ENCODE assay signal across 2 cellular contexts in genomic region chr19:804419-805160, GRCh38.
A peak's percentile ranks its signal among the peaks of the same experiment; 100 is the strongest.
TF ChIP-seq lines count a peak whose summit lies in the region.

No MANE protein-coding gene starts in this region.

TF ChIP-seq in GM23338, 12 proteins besides CTCF, POLR2A, EP300 and RAD21:
- TF ChIP-seq STAT1 (IDR thresholded peaks at IDR 0.05; ENCODE audit: unreplicated experiment) (no peak), NANOG (IDR thresholded peaks at IDR 0.05; ENCODE audit: borderline replicate concordance) (no peak), ZNF462 (CRISPR knock-in tag; IDR thresholded peaks at IDR 0.05) (no peak), EZH2 (IDR thresholded peaks at IDR 0.05; ENCODE audit: low read depth, unreplicated experiment) (no peak), CREB1 (CRISPR knock-in tag; IDR thresholded peaks at IDR 0.05; ENCODE audit: low read depth) (no peak), ETS1 (IDR thresholded peaks at IDR 0.05) (no peak), JUNB (IDR thresholded peaks at IDR 0.05; ENCODE audit: unreplicated experiment) (no peak), ZNF331 (CRISPR knock-in tag; IDR thresholded peaks at IDR 0.05; ENCODE audit: low read depth) (no peak), REST (IDR thresholded peaks at IDR 0.05; ENCODE audit: unreplicated experiment) (no peak), ZNF114 (CRISPR knock-in tag; IDR thresholded peaks at IDR 0.05) (no peak)

TF ChIP-seq in K562, 482 proteins besides CTCF, POLR2A, EP300 and RAD21:
- peak; percentile 30 for TF ChIP-seq PRPF4 (IDR thresholded peaks at IDR 0.05; ENCODE audit: insufficient read depth, low read depth, low read length, poor library complexity, severe bottlenecking)
- peak; percentile 62 for TF ChIP-seq FIP1L1 (IDR thresholded peaks at IDR 0.05; ENCODE audit: low read depth, low read length, poor library complexity, severe bottlenecking)
- no peak for TF ChIP-seq EGR1 (conservative IDR thresholded peaks at IDR 0.05)
- no peak for TF ChIP-seq ZNF445 (CRISPR knock-in tag; IDR thresholded peaks at IDR 0.05; ENCODE audit: low read depth)
- TF ChIP-seq ZNF695 (CRISPR knock-in tag; IDR thresholded peaks at IDR 0.05) = no peak
- TF ChIP-seq PTRF (tag; IDR thresholded peaks at IDR 0.05) = no peak
- TF ChIP-seq FOXP4 (CRISPR knock-in tag; IDR thresholded peaks at IDR 0.05; ENCODE audit: borderline replicate concordance) = no peak
- TF ChIP-seq SAFB (IDR thresholded peaks at IDR 0.05; ENCODE audit: borderline replicate concordance, low read depth, low read length) = 0 out of 2 replicates have a peak, but pooled peaks have one; percentile 13
- no peak for TF ChIP-seq SRF (CRISPR knock-in tag; IDR thresholded peaks at IDR 0.05)
- no peak for TF ChIP-seq TAF15 (IDR thresholded peaks at IDR 0.05; ENCODE audit: low read depth, low read length)
- no peak for TF ChIP-seq BACH1 (tag; IDR thresholded peaks at IDR 0.05)
- TF ChIP-seq ZBTB43 (CRISPR knock-in tag; IDR thresholded peaks at IDR 0.05) = no peak
- TF ChIP-seq RBFOX2 (IDR thresholded peaks at IDR 0.05; ENCODE audit: low read depth, low read length) = peak; percentile 58
- no peak for TF ChIP-seq TRIM24 (IDR thresholded peaks at IDR 0.05)
- TF ChIP-seq ARHGAP35 (IDR thresholded peaks at IDR 0.05; ENCODE audit: partially characterized antibody) = no peak
- peak; percentile 67 for TF ChIP-seq POLR2G (IDR thresholded peaks at IDR 0.05; ENCODE audit: low read depth, low read length)
- TF ChIP-seq HEY1 (CRISPR knock-in tag; IDR thresholded peaks at IDR 0.05; ENCODE audit: borderline replicate concordance) = no peak
- no peak for TF ChIP-seq ZNF274 (IDR thresholded peaks at IDR 0.05; ENCODE audit: borderline replicate concordance, low read depth, low read length)
- TF ChIP-seq POLR2AphosphoS5 (IDR thresholded peaks at IDR 0.05; ENCODE audit: control insufficient read depth, insufficient read depth, low read depth, low read length) = peak; percentile 18; the same call in 1 of the 2 replicates
- TF ChIP-seq ZNF407 (IDR thresholded peaks at IDR 0.05; ENCODE audit: low read depth) = no peak
- no peak for TF ChIP-seq PTTG1 (tag; IDR thresholded peaks at IDR 0.05; ENCODE audit: low read depth)
- peak; percentile 27; the same call in 1 of the 2 replicates for TF ChIP-seq SUPT5H (IDR thresholded peaks at IDR 0.05)
